8 cellular contexts compared by ENCODE assay signal in genomic region chr2:20352230-20353216, GRCh38. TPM values are rescaled to one million over a fixed set of nuclear protein-coding genes. Genes with fewer than 3 reads are reported as not detected.
A peak's percentile ranks its signal among the peaks of the same experiment; 100 is the strongest.
DNase-seq lines count a peak whose midpoint lies in the region; ATAC-seq and TF ChIP-seq lines count a peak whose summit lies in the region.

No MANE protein-coding gene starts in this region.

- TF ChIP-seq CTCF in mammary epithelial cell (conservative IDR thresholded peaks at IDR 0.05 in 1 of 2, IDR thresholded peaks at IDR 0.05 in 1 of 2; ENCODE audit: extremely low read depth in 1 of 2, insufficient read depth in 1 of 2, low read depth in 1 of 2, low read length in 2 of 2), result no peak

- H3K4me1 ChIP-seq in CD4-positive, alpha-beta memory T cell (ENCODE audit: insufficient read depth, low read length), result peaks cover 48% of the 10 kb centered on the region
- H3K4me1 ChIP-seq in mammary epithelial cell (ENCODE audit: insufficient read depth, low read length) (peaks cover 41% of the 10 kb centered on the region), neuronal stem cell (ENCODE audit: control insufficient read depth in 2 of 2, insufficient read depth in 1 of 2, low read depth in 1 of 2, low read length in 2 of 2) (peaks cover 18 to 21% of the 10 kb centered on the region in 2 donors)

- no peak overlapping the region for H3K14ac ChIP-seq in neuronal stem cell (ENCODE audit: low read length)

- WGBS in mammary epithelial cell (ENCODE audit: low coverage, missing lambda C conversion rate), result 79% methylated on average over 9 of the region's 9 CpGs
- no CpG with 5 or more reads among the region's 9 CpGs for whole genome bisulfite sequencing in neuronal stem cell (ENCODE audit: extremely low coverage in 2 of 2, insufficient read length in 2 of 2, insufficient replicate concordance in 1 of 2), 2 donors

- H3K18ac ChIP-seq in neuronal stem cell (ENCODE audit: low read length), result no peak overlapping the region

- H4K91ac ChIP-seq in neuronal stem cell (ENCODE audit: low read depth, low read length, poor library complexity), result no peak overlapping the region

- POLR2A ChIA-PET in CD4-positive, alpha-beta memory T cell (lab: Charles Lee; ENCODE audit: partially characterized antibody), result interaction anchor here (1.1 to 4.3 kb wide), 6 partner anchors 20 to 299 kb away, joined by 4 to 25 read pairs (median 8); partner anchors contain the start of genes HS1BP3 and RHOB
- POLR2A ChIA-PET in activated CD8-positive, alpha-beta T cell treated with anti-CD3 and anti-CD28 coated beads, Interleukin-2, amount 10 ng/mL, durations not matched to agents 7 days and 5 days (lab: Charles Lee), result interaction anchor here (1.3 to 2.7 kb wide), 4 partner anchors 12 to 299 kb away, joined by 5 to 16 read pairs (median 8); partner anchors contain the start of genes HS1BP3 and RHOB

- in situ Hi-C loops in mammary epithelial cell (cut with MboI; ENCODE audit: low sequenced_read_pairs in 2 of 2), result no loop called here

- H2AFZ ChIP-seq in mammary epithelial cell (ENCODE audit: low read depth, low read length) (peak overlapping the region; percentile 94), neuronal stem cell (ENCODE audit: low read length) (peak overlapping the region; percentile 81)

- H4K20me1 ChIP-seq in mammary epithelial cell (ENCODE audit: insufficient read depth, low read length), result no peaks in the 10 kb centered on the region

- no peaks in the 10 kb centered on the region for H3K27me3 ChIP-seq in CD4-positive, alpha-beta memory T cell (ENCODE audit: insufficient read depth, low read length)
- H3K27me3 ChIP-seq in mammary epithelial cell (ENCODE audit: insufficient read depth, low read length) (no peaks in the 10 kb centered on the region), neuronal stem cell (ENCODE audit: control insufficient read depth in 3 of 3, insufficient read depth in 3 of 3, low read depth in 1 of 3, low read length in 3 of 3) (no peaks in the 10 kb centered on the region)

- dilution Hi-C loops in mammary epithelial cell (cut with HindIII; ENCODE audit: low sequenced_read_pairs), result no loop called here

- no peaks in the 10 kb centered on the region for H3K9me3 ChIP-seq in CD4-positive, alpha-beta memory T cell (ENCODE audit: control insufficient read depth in 1 of 2, low read length in 2 of 2)
- H3K9me3 ChIP-seq in KOPT-K1 (ENCODE audit: insufficient read depth, low read length, poor library complexity, severe bottlenecking), result no peaks in the 10 kb centered on the region
- H3K9me3 ChIP-seq in mammary epithelial cell (replicated peaks; ENCODE audit: insufficient read depth, low read length), result no peaks in the 10 kb centered on the region
- no peaks in the 10 kb centered on the region for H3K9me3 ChIP-seq in neuronal stem cell (replicated peaks in 1 of 2; ENCODE audit: control insufficient read depth in 2 of 2, insufficient read depth in 1 of 2, low read depth in 1 of 2, low read length in 2 of 2)

- DNase-seq in CD4-positive, alpha-beta memory T cell, result no peak
- DNase-seq in mammary epithelial cell (no peak), neuronal stem cell (ENCODE audit: low spot score) (no peak), left lobe of liver (ENCODE audit: low spot score) (no peak)
- DNase-seq in stimulated activated CD4-positive, alpha-beta T cell treated with anti-CD3 and anti-CD28 coated beads, Interleukin-2, amount 100 ng/mL, for 48 hours, result no peak
- no peak for DNase-seq in activated CD4-positive, CD25-positive, alpha-beta regulatory T cell treated with anti-CD3 and anti-CD28 coated beads, Interleukin-2, amount 50 U/mL, for 72 hours
- no peak for DNase-seq in activated CD8-positive, alpha-beta T cell treated with anti-CD3 and anti-CD28 coated beads, Interleukin-2, amount 10 ng/mL, durations not matched to agents 7 days and 5 days

- peak overlapping the region; percentile 85 for H3K27ac ChIP-seq in CD4-positive, alpha-beta memory T cell (ENCODE audit: low read depth, low read length)
- H3K27ac ChIP-seq in KOPT-K1 (ENCODE audit: low read depth, low read length, poor library complexity, severe bottlenecking), result peak overlapping the region; percentile 98
- H3K27ac ChIP-seq in mammary epithelial cell (ENCODE audit: insufficient read depth, low read depth, low read length), result no peak overlapping the region
- no peak overlapping the region for H3K27ac ChIP-seq in neuronal stem cell (replicated peaks; ENCODE audit: low read length)

- H3K27me3 Mint-ChIP-seq in CD4-positive, alpha-beta memory T cell, result no peaks in the 10 kb centered on the region
- H3K27me3 Mint-ChIP-seq in activated CD8-positive, alpha-beta T cell treated with anti-CD3 and anti-CD28 coated beads, Interleukin-2, amount 10 ng/mL, durations not matched to agents 7 days and 5 days (ENCODE audit: low read depth), result no peaks in the 10 kb centered on the region

- peak overlapping the region in 1 of 7 donors; percentile 47 for H3K27ac Mint-ChIP-seq in CD4-positive, alpha-beta memory T cell
- H3K27ac Mint-ChIP-seq in activated CD8-positive, alpha-beta T cell treated with anti-CD3 and anti-CD28 coated beads, Interleukin-2, amount 10 ng/mL, durations not matched to agents 7 days and 5 days, result no peak overlapping the region

- H3K9ac ChIP-seq in mammary epithelial cell (ENCODE audit: insufficient read depth, low read length) (no peak overlapping the region), neuronal stem cell (ENCODE audit: low read depth, low read length, poor library complexity) (no peak overlapping the region)

- H2BK120ac ChIP-seq in neuronal stem cell (ENCODE audit: low read depth, low read length), result no peak overlapping the region

- no peaks in the 10 kb centered on the region for H3K36me3 ChIP-seq in CD4-positive, alpha-beta memory T cell (ENCODE audit: insufficient read depth, low read length)
- peaks cover 12% of the 10 kb centered on the region for H3K36me3 ChIP-seq in KOPT-K1 (ENCODE audit: insufficient read depth, low read length)
- H3K36me3 ChIP-seq in mammary epithelial cell (ENCODE audit: insufficient read depth, low read length), result no peaks in the 10 kb centered on the region
- peaks cover 0 to 15% of the 10 kb centered on the region in 2 donors for H3K36me3 ChIP-seq in neuronal stem cell (replicated peaks in 1 of 2; ENCODE audit: control insufficient read depth in 2 of 2, insufficient read depth in 2 of 2, low read length in 2 of 2)

- H2BK12ac ChIP-seq in neuronal stem cell (ENCODE audit: low read length), result no peak overlapping the region

- H3K23ac ChIP-seq in neuronal stem cell (ENCODE audit: low read depth, low read length, poor library complexity), result no peak overlapping the region

- H4K8ac ChIP-seq in neuronal stem cell (ENCODE audit: low read depth, low read length), result no peak overlapping the region

- peaks cover 30% of the 10 kb centered on the region for H3K79me2 ChIP-seq in mammary epithelial cell (ENCODE audit: insufficient read depth, low read length)

- H3K4me3 Mint-ChIP-seq in CD4-positive, alpha-beta memory T cell, result no peak overlapping the region
- no peak overlapping the region for H3K4me3 Mint-ChIP-seq in activated CD8-positive, alpha-beta T cell treated with anti-CD3 and anti-CD28 coated beads, Interleukin-2, amount 10 ng/mL, durations not matched to agents 7 days and 5 days

- no peaks in the 10 kb centered on the region for H3K79me1 ChIP-seq in neuronal stem cell (ENCODE audit: low read depth, low read length)

- CTCF ChIA-PET in CD4-positive, alpha-beta memory T cell (lab: Charles Lee; ENCODE audit: partially characterized antibody), result interaction anchor here (0.7 to 4.3 kb wide), 7 partner anchors 8 to 309 kb away, joined by 3 to 41 read pairs (median 3); no protein-coding TSS in a partner anchor
- CTCF ChIA-PET in mammary epithelial cell (lab: Charles Lee; ENCODE audit: low non-redundant PET), result no interaction called here
- CTCF ChIA-PET in activated CD8-positive, alpha-beta T cell treated with anti-CD3 and anti-CD28 coated beads, Interleukin-2, amount 10 ng/mL, durations not matched to agents 7 days and 5 days (lab: Charles Lee), result interaction anchor here (0.8 to 2.8 kb wide), 11 partner anchors 13 to 127 kb away, joined by 3 to 16 read pairs (median 4); no protein-coding TSS in a partner anchor

- no peak overlapping the region for H2AK5ac ChIP-seq in neuronal stem cell (ENCODE audit: low read depth, low read length)

- no peak overlapping the region for H2BK5ac ChIP-seq in neuronal stem cell (ENCODE audit: low read length)

- peaks cover 18 to 25% (median 22%) of the 10 kb centered on the region in 4 donors for H3K4me1 Mint-ChIP-seq in CD4-positive, alpha-beta memory T cell
- H3K4me1 Mint-ChIP-seq in activated CD8-positive, alpha-beta T cell treated with anti-CD3 and anti-CD28 coated beads, Interleukin-2, amount 10 ng/mL, durations not matched to agents 7 days and 5 days (ENCODE audit: low read depth), result peaks cover 15% of the 10 kb centered on the region

- H3K9me3 Mint-ChIP-seq in CD4-positive, alpha-beta memory T cell, result no peaks in the 10 kb centered on the region
- H3K9me3 Mint-ChIP-seq in activated CD8-positive, alpha-beta T cell treated with anti-CD3 and anti-CD28 coated beads, Interleukin-2, amount 10 ng/mL, durations not matched to agents 7 days and 5 days (ENCODE audit: insufficient read depth), result no peaks in the 10 kb centered on the region

- H3K36me3 Mint-ChIP-seq in CD4-positive, alpha-beta memory T cell, result peaks cover 3 to 9% of the 10 kb centered on the region in 2 donors
- H3K36me3 Mint-ChIP-seq in activated CD8-positive, alpha-beta T cell treated with anti-CD3 and anti-CD28 coated beads, Interleukin-2, amount 10 ng/mL, durations not matched to agents 7 days and 5 days (ENCODE audit: low read depth), result peaks cover 16% of the 10 kb centered on the region

- no peak overlapping the region for H3K4ac ChIP-seq in neuronal stem cell (ENCODE audit: low read length)

- no peak for ATAC-seq in left lobe of liver
- no peak for ATAC-seq in activated CD8-positive, alpha-beta T cell treated with anti-CD3 and anti-CD28 coated beads, Interleukin-2, amount 10 ng/mL, durations not matched to agents 7 days and 5 days

- peak overlapping the region in 1 of 2 donors; percentile 83 for H3K4me3 ChIP-seq in CD4-positive, alpha-beta memory T cell (ENCODE audit: low read length in 2 of 2)
- H3K4me3 ChIP-seq in mammary epithelial cell (replicated peaks in 1 of 3; ENCODE audit: insufficient read depth in 1 of 3, low read depth in 2 of 3, low read length in 3 of 3) (no peak overlapping the region), neuronal stem cell (ENCODE audit: low read length in 2 of 2) (peak overlapping the region in 1 of 2 donors; percentile 94)

- no TSS peak for BruUV-seq in mammary epithelial cell (replicated peaks; lab: Mats Ljungman, UMichigan)

- H3K4me2 ChIP-seq in mammary epithelial cell (ENCODE audit: insufficient read depth, low read depth, low read length) (no peak overlapping the region), neuronal stem cell (ENCODE audit: insufficient read depth, low read length, poor library complexity, severe bottlenecking) (no peak overlapping the region)

- intact Hi-C loops in CD4-positive, alpha-beta memory T cell (cut with micrococcal nuclease), result loop anchor here (5.0 kb wide), 3 partner anchors 35 to 1005 kb away; no protein-coding TSS in a partner anchor
- intact Hi-C loops in mammary epithelial cell (cut with micrococcal nuclease), result no loop called here

- no peak overlapping the region for H2BK15ac ChIP-seq in neuronal stem cell (ENCODE audit: low read length)

RNA-seq across cellular contexts. Expression of gene PUM2, which starts 1.9 kb away (rescaled TPM):
- total RNA-seq in CD4-positive, alpha-beta memory T cell, result 100 to 1,000 TPM; 161 to 184 TPM
- polyA plus RNA-seq in CD4-positive, alpha-beta memory T cell, result 10 to 100 TPM; 20.3 to 20.5 TPM
- total RNA-seq in mammary epithelial cell (10 to 100 TPM; 50.7 to 60.8 TPM), left lobe of liver (47.5 TPM)
- polyA plus RNA-seq in mammary epithelial cell, result 28.5 TPM
- polyA minus RNA-seq in mammary epithelial cell, result 48.0 TPM
- 43.5 TPM for polyA plus RNA-seq in neuronal stem cell (2013, experiment 1 of 2)
- 45.1 TPM for polyA plus RNA-seq in neuronal stem cell (2013, experiment 2 of 2)
- 100 to 1,000 TPM; 123 to 129 TPM for total RNA-seq in activated CD8-positive, alpha-beta T cell treated with anti-CD3 and anti-CD28 coated beads, Interleukin-2, amount 10 ng/mL, durations not matched to agents 7 days and 5 days

Comparison
In these comparisons a context has a peak if more than half of its experiments do, and no peak if none do; other contexts are left out.
1. H3K27ac ChIP-seq: peak in CD4-positive, alpha-beta memory T cell (single experiment) and KOPT-K1 (single experiment); none in mammary epithelial cell (single experiment) and neuronal stem cell (single experiment).